ENCODE assay signal across 8 cellular contexts in genomic region chr17:17497065-17497844, GRCh38. TPM values are rescaled to one million over a fixed set of nuclear protein-coding genes. Genes with fewer than 3 reads are reported as not detected.
DNase-seq lines count a peak whose midpoint lies in the region; TF ChIP-seq lines count a peak whose summit lies in the region.

No MANE protein-coding gene starts in this region.

- H3K9ac ChIP-seq in NT2/D1 (ENCODE audit: insufficient read length, low read depth) (peak overlapping the region; percentile 10), skeletal muscle satellite cell (ENCODE audit: low read depth, low read length) (peak overlapping the region; percentile 50)

- H3K4me3 ChIP-seq in NT2/D1 (ENCODE audit: insufficient read length, low read depth) (peak overlapping the region; percentile 34), fibroblast of villous mesenchyme (ENCODE audit: low read depth, low read length) (peak overlapping the region; percentile 18), skeletal muscle satellite cell (ENCODE audit: low read length) (peak overlapping the region; percentile 52)

- H3K36me3 ChIP-seq in NT2/D1 (ENCODE audit: insufficient read depth, insufficient read length, low read length): peaks cover 8% of the 10 kb centered on the region
- peaks cover 7% of the 10 kb centered on the region for H3K36me3 ChIP-seq in skeletal muscle satellite cell (ENCODE audit: insufficient read depth, low read length)

- no peak for TF ChIP-seq CTCF in fibroblast of villous mesenchyme (IDR thresholded peaks at IDR 0.05; ENCODE audit: insufficient read depth, low read depth, low read length)

- peak; percentile 54 for DNase-seq in ELR (ENCODE audit: low read depth)
- DNase-seq in NT2/D1 (ENCODE audit: low read depth, low spot score): no peak
- no peak for DNase-seq in fibroblast of villous mesenchyme (ENCODE audit: low read depth)
- no peak for DNase-seq in NOMO-1 (lab: John Stamatoyannopoulos, UW; ENCODE audit: unreplicated experiment in 2 of 2)
- no peak for DNase-seq in activated CD4-positive, alpha-beta T cell treated with anti-CD3 and anti-CD28 coated beads for 1 hour
- no peak for DNase-seq in SHP77 (lab: John Stamatoyannopoulos, UW)
- DNase-seq in NCI-H2029 treated with DMSO at 0.1 percent for 48 hours (lab: John Stamatoyannopoulos, UW): no peak

- H3K27me3 ChIP-seq in NT2/D1 (ENCODE audit: insufficient read depth, insufficient read length): peaks cover 17% of the 10 kb centered on the region
- peaks cover 7% of the 10 kb centered on the region for H3K27me3 ChIP-seq in skeletal muscle satellite cell (ENCODE audit: control insufficient read depth, insufficient read depth, low read length)

- H3K4me1 ChIP-seq in NT2/D1 (ENCODE audit: insufficient read depth, insufficient read length) (peaks cover 9% of the 10 kb centered on the region), skeletal muscle satellite cell (ENCODE audit: control insufficient read depth, insufficient read depth, low read length) (peaks cover 25% of the 10 kb centered on the region)

- H3K9me3 ChIP-seq in NT2/D1 (ENCODE audit: insufficient read depth, low read length) (no peaks in the 10 kb centered on the region), skeletal muscle satellite cell (replicated peaks; ENCODE audit: low read length) (no peaks in the 10 kb centered on the region)

- peak overlapping the region; percentile 100 for H3K4me2 ChIP-seq in skeletal muscle satellite cell (ENCODE audit: low read length)

RNA-seq across cellular contexts. Expression of gene RASD1, which starts 1.1 kb away (rescaled TPM):
- 0.64 and 0.86 TPM in 2 replicates for total RNA-seq in fibroblast of villous mesenchyme
- total RNA-seq in skeletal muscle satellite cell (2012; rRNA removed): 2.0 and 3.5 TPM in 2 replicates

RNA-seq across cellular contexts. Expression of gene MED9, which starts 20.5 kb away (rescaled TPM):
- 11.2 and 12.2 TPM in 2 replicates for total RNA-seq in fibroblast of villous mesenchyme
- total RNA-seq in skeletal muscle satellite cell (2012; rRNA removed): 8.1 and 8.4 TPM in 2 replicates
